1 cellular context compared by ENCODE assay signal in genomic region chr3:9715127-9715526, GRCh38.
TF ChIP-seq lines count a peak whose summit lies in the region.

No MANE protein-coding gene starts in this region.

TF ChIP-seq in H1, 55 proteins besides CTCF, POLR2A, EP300 and RAD21:
- peak; percentile 29; the same call in 1 of the 2 replicates for TF ChIP-seq TBP (IDR thresholded peaks at IDR 0.05; ENCODE audit: low read depth, low read length)
- TF ChIP-seq RBBP5 (IDR thresholded peaks at IDR 0.05; ENCODE audit: borderline replicate concordance, low read depth, low read length) = no peak
